ENCODE assay signal across 13 cellular contexts in genomic region chr1:222489496-222489895, GRCh38. TPM values are rescaled to one million over a fixed set of nuclear protein-coding genes. Genes with fewer than 3 reads are reported as not detected.
DNase-seq lines count a peak whose midpoint lies in the region; ATAC-seq, FAIRE-seq and TF ChIP-seq lines count a peak whose summit lies in the region.
"Not testable (repeated sequence)": the region's sequence is repeated elsewhere in the genome, so short reads cannot be mapped to it uniquely, and the experiment has no call there.
"Had no signal": no experiment of that assay in that cellular context is flagged by ENCODE, and none has a peak within 500 bp of the region (broad histone marks: within the 10 kb centered on the region; RNA-seq: fewer than 3 reads in every experiment).

No MANE protein-coding gene starts in this region.

- not testable (repeated sequence) for H3K4me3 Mint-ChIP-seq in astrocyte (ENCODE audit: unreplicated experiment)

- H3K27me3 ChIP-seq in Panc1 (ENCODE audit: control insufficient read depth, insufficient read depth, low read length); astrocyte (ENCODE audit: insufficient read depth, low read length): not testable (repeated sequence)

- not testable (repeated sequence) for H3K27ac ChIP-seq in Panc1 (ENCODE audit: low read length); astrocyte (ENCODE audit: low read depth, low read length)

- not testable (repeated sequence) for H3K9me3 ChIP-seq in Panc1 (ENCODE audit: control insufficient read depth, insufficient read depth, low read depth, low read length); astrocyte (ENCODE audit: insufficient read depth, low read depth, low read length)

- in situ Hi-C loops in Panc1 (cut with HindIII; ENCODE audit: low pct_unique_long_range_greater_than_20kb, low sequenced_read_pairs) = not testable (repeated sequence)

- not testable (repeated sequence) for H3K36me3 Mint-ChIP-seq in astrocyte (ENCODE audit: low read depth, unreplicated experiment)

- not testable (repeated sequence) for H3K9ac ChIP-seq in astrocyte (ENCODE audit: low read length)

- POLR2A ChIA-PET in Panc1 (lab: Charles Lee) = not testable (repeated sequence)

- not testable (repeated sequence) for H3K79me2 ChIP-seq in astrocyte (ENCODE audit: insufficient read depth, low read length)

- H3K36me3 ChIP-seq in Panc1 (ENCODE audit: control insufficient read depth, insufficient read depth, low read length); astrocyte (ENCODE audit: insufficient read depth, low read length): not testable (repeated sequence)

- intact Hi-C loops in Panc1 (cut with micrococcal nuclease; ENCODE audit: unreplicated experiment) = not testable (repeated sequence)

- TF ChIP-seq CTCF in Panc1 (IDR thresholded peaks at IDR 0.05); astrocyte (IDR thresholded peaks at IDR 0.05; ENCODE audit: insufficient read depth, low read depth, low read length); epithelial cell of esophagus (IDR thresholded peaks at IDR 0.05; ENCODE audit: insufficient read depth, low read depth, low read length, missing control alignments); fibroblast of villous mesenchyme (IDR thresholded peaks at IDR 0.05; ENCODE audit: insufficient read depth, low read depth, low read length): not testable (repeated sequence)

- not testable (repeated sequence) for H3K27ac Mint-ChIP-seq in astrocyte (ENCODE audit: unreplicated experiment)

- not testable (repeated sequence) for FAIRE-seq in astrocyte (lab: Jason Lieb, UNC)

- H3K9me3 Mint-ChIP-seq in astrocyte (ENCODE audit: unreplicated experiment) = not testable (repeated sequence)

- not testable (repeated sequence) for H4K20me1 ChIP-seq in astrocyte (ENCODE audit: insufficient read depth, low read length)

- CTCF ChIA-PET in Panc1 (lab: Charles Lee) = not testable (repeated sequence)

- not testable (repeated sequence) for H3K4me1 Mint-ChIP-seq in astrocyte (ENCODE audit: low read depth, unreplicated experiment)

- ATAC-seq in Panc1 = not testable (repeated sequence)

- not testable (repeated sequence) for H3K4me1 ChIP-seq in Panc1 (ENCODE audit: control insufficient read depth, insufficient read depth, low read length); astrocyte (ENCODE audit: insufficient read depth, low read length)

- BruUV-seq in Panc1 (replicated peaks; lab: Mats Ljungman, UMichigan) = not testable (repeated sequence)

- H3K4me2 ChIP-seq in astrocyte (ENCODE audit: low read length) = not testable (repeated sequence)

- H2AFZ ChIP-seq in astrocyte (ENCODE audit: low read depth, low read length) = not testable (repeated sequence)

- H3K4me3 ChIP-seq in Panc1 (ENCODE audit: low read depth in 2 of 2, low read length in 2 of 2); astrocyte (ENCODE audit: insufficient read depth, low read depth, low read length); epithelial cell of esophagus (ENCODE audit: low read length); fibroblast of villous mesenchyme (ENCODE audit: low read depth, low read length): not testable (repeated sequence)

- not testable (repeated sequence) for H3K27me3 Mint-ChIP-seq in astrocyte (ENCODE audit: low read depth, unreplicated experiment)

- peak; percentile 83 for DNase-seq in A172 (ENCODE audit: low spot score)
- DNase-seq in EL = peak; percentile 87
- peak; percentile 92 for DNase-seq in HT1080 (ENCODE audit: low read depth)
- DNase-seq in Panc1 (ENCODE audit: low read depth, low spot score) = peak; percentile 36
- DNase-seq in astrocyte (ENCODE audit: low read depth) = peak; percentile 86
- peak; percentile 84 for DNase-seq in epithelial cell of esophagus (ENCODE audit: low read depth)
- DNase-seq in fibroblast of villous mesenchyme (ENCODE audit: low read depth) = peak; percentile 83
- peak; percentile 91 for DNase-seq in renal cortical epithelial cell (ENCODE audit: low read depth)

RNA-seq across cellular contexts. Expression of gene HHIPL2, which starts 58.4 kb away (rescaled TPM):
- 5.8 and 10.4 TPM in 2 replicates for total RNA-seq in A172 (2014; rRNA removed; shearing (Covaris generic))
- total RNA-seq in HT1080 (2014; rRNA removed; shearing (Covaris generic)) = 0.70 and 1.3 TPM in 2 replicates
- polyA plus RNA-seq in HT1080 (2015; cell fraction: cytosol; rRNA removed) = 1.6 TPM in 2 replicates
- polyA plus RNA-seq in HT1080 (2015; cell fraction: nucleus; rRNA removed) = 17.4 and 20.9 TPM in 2 replicates
- total RNA-seq in Panc1 (2021; ENCODE audit: unreplicated experiment) (14.7 TPM), astrocyte (0.16 and 0.50 TPM in 2 replicates), fibroblast of villous mesenchyme (not detected in 2 replicates), renal cortical epithelial cell (1.2 TPM in 1 of 2 replicates, not detected in the other)
- polyA plus RNA-seq in Panc1 (2012; ENCODE audit: insufficient read length) = 18.3 TPM
- total RNA-seq: endothelial cell of umbilical vein, H1, osteocyte, subcutaneous adipose tissue had no signal
- polyA plus RNA-seq: CD8-positive, alpha-beta memory T cell had no signal

Comparison
In these comparisons a context has a peak if more than half of its experiments do, and no peak if none do; other contexts are left out.
1. DNase-seq: peak in every context shown above with its lines; median percentile 92 in HT1080; 91 in renal cortical epithelial cell; 87 in EL; 86 in astrocyte; 84 in epithelial cell of esophagus; 83 in A172; 83 in fibroblast of villous mesenchyme; 36 in Panc1.